26 cellular contexts compared by ENCODE assay signal in genomic region chr9:108048406-108049025, GRCh38.
DNase-seq lines count a peak whose midpoint lies in the region; ATAC-seq, FAIRE-seq and TF ChIP-seq lines count a peak whose summit lies in the region.
"Had no signal": no experiment of that assay in that cellular context is flagged by ENCODE, and none has a peak within 500 bp of the region (broad histone marks: within the 10 kb centered on the region; RNA-seq: fewer than 3 reads in every experiment).

No MANE protein-coding gene starts in this region.

- H3K27ac ChIP-seq in A549 (peak overlapping the region; percentile 88 to 92), PC-3 (ENCODE audit: low read length) (peak overlapping the region; percentile 78), mammary epithelial cell (ENCODE audit: insufficient read depth, low read depth, low read length) (peak overlapping the region; percentile 99)
- H3K27ac ChIP-seq: adrenal gland, parathyroid adenoma, spleen, tibial artery, WERI-Rb-1 had no signal

- H3K4me1 Mint-ChIP-seq in natural killer cell treated with Interleukin-12 subunit alpha and Interleukin-12 subunit beta and Interleukin-15 and Interleukin-18, amount 100 ng/mL, for 72 hours (ENCODE audit: low read depth in 2 of 2) = no peaks in the 10 kb centered on the region
- H3K4me1 Mint-ChIP-seq: IgD-negative memory B cell had no signal

- TF ChIP-seq CTCF in A549 (IDR thresholded peaks at IDR 0.05) (no peak), PC-3 (conservative IDR thresholded peaks at IDR 0.05; ENCODE audit: low read depth, low read length) (no peak), mammary epithelial cell (conservative IDR thresholded peaks at IDR 0.05 in 1 of 2, IDR thresholded peaks at IDR 0.05 in 1 of 2; ENCODE audit: extremely low read depth in 1 of 2, insufficient read depth in 1 of 2, low read depth in 1 of 2, low read length in 2 of 2) (no peak)

- no peak for TF ChIP-seq POLR2A in A549 (IDR thresholded peaks at IDR 0.05; ENCODE audit: low read length)

- no peak overlapping the region for H3K4me3 Mint-ChIP-seq in natural killer cell treated with Interleukin-12 subunit alpha and Interleukin-12 subunit beta and Interleukin-15 and Interleukin-18, amount 100 ng/mL, for 72 hours
- H3K4me3 Mint-ChIP-seq: activated T-cell treated with anti-CD3 and anti-CD28 coated beads, Interleukin-2, amount 50 U/mL, for 24 hours; B cell; CD8-positive, alpha-beta T cell; IgD-negative memory B cell; nephron progenitor cell had no signal

- peaks cover 8% of the 10 kb centered on the region; the same call in 2 of the 3 replicates for H3K9me3 ChIP-seq in A549
- H3K9me3 ChIP-seq in PC-3 (ENCODE audit: low read length) = 0 out of 2 replicates have a peak, but pooled peaks cover 11% of the 10 kb centered on the region
- H3K9me3 ChIP-seq in mammary epithelial cell (replicated peaks; ENCODE audit: insufficient read depth, low read length) = peaks cover 16% of the 10 kb centered on the region

- H2AFZ ChIP-seq in PC-3 (ENCODE audit: low read length) (no peak overlapping the region), mammary epithelial cell (ENCODE audit: low read depth, low read length) (peak overlapping the region; percentile 30)
- H2AFZ ChIP-seq: parathyroid adenoma had no signal

- no peaks in the 10 kb centered on the region for H3K36me3 ChIP-seq in PC-3 (ENCODE audit: low read depth, low read length)
- H3K36me3 ChIP-seq in mammary epithelial cell (ENCODE audit: insufficient read depth, low read length) = no peaks in the 10 kb centered on the region
- H3K36me3 ChIP-seq: adrenal gland, spleen, tibial artery, WERI-Rb-1 had no signal

- H3K27me3 ChIP-seq in PC-3 (ENCODE audit: low read length) (no peaks in the 10 kb centered on the region), mammary epithelial cell (ENCODE audit: insufficient read depth, low read length) (no peaks in the 10 kb centered on the region)
- H3K27me3 ChIP-seq: adrenal gland, spleen, tibial artery had no signal

- no peak for FAIRE-seq in A549 (lab: Jason Lieb, UNC)
- FAIRE-seq: GM12891 had no signal

- intact Hi-C loops in PC-3 (cut with micrococcal nuclease) = loop anchor here (5.0 kb wide), 1 partner anchor 566 kb away; no protein-coding TSS in a partner anchor
- intact Hi-C loops in mammary epithelial cell (cut with micrococcal nuclease) = loop anchor here (2.0 to 10.0 kb wide), 5 partner anchors 136 to 560 kb away; partner anchors contain the start of gene KLF4

- TF ChIP-seq EP300 in A549 (IDR thresholded peaks at IDR 0.05) = no peak; a peak in 1 of 5 replicates

- H3F3A ChIP-seq in PC-3 (ENCODE audit: low read length, unreplicated experiment) = no peaks in the 10 kb centered on the region

- no peaks in the 10 kb centered on the region for H3K27me3 Mint-ChIP-seq in natural killer cell treated with Interleukin-12 subunit alpha and Interleukin-12 subunit beta and Interleukin-15 and Interleukin-18, amount 100 ng/mL, for 72 hours

- H3K9ac ChIP-seq in PC-3 (ENCODE audit: low read length) (peak overlapping the region; percentile 40), mammary epithelial cell (ENCODE audit: insufficient read depth, low read length) (peak overlapping the region; percentile 81)
- H3K9ac ChIP-seq: parathyroid adenoma had no signal

- peaks cover 7% of the 10 kb centered on the region for H3K9me3 Mint-ChIP-seq in natural killer cell treated with Interleukin-12 subunit alpha and Interleukin-12 subunit beta and Interleukin-15 and Interleukin-18, amount 100 ng/mL, for 72 hours

- ATAC-seq in A549 (no peak), PC-3 (no peak)
- ATAC-seq in natural killer cell treated with Interleukin-12 subunit alpha and Interleukin-12 subunit beta and Interleukin-15 and Interleukin-18, amount 100 ng/mL, for 72 hours = no peak
- ATAC-seq: CD8-positive, alpha-beta T cell had no signal

- BruUV-seq in PC-3 (replicated peaks; lab: Mats Ljungman, UMichigan) (TSS peak; percentile 71), mammary epithelial cell (replicated peaks; lab: Mats Ljungman, UMichigan) (TSS peak; percentile 72)

- CTCF ChIA-PET in A549 (lab: Yijun Ruan, JAX) (interaction anchor here (1.2 to 1.7 kb wide), 3 partner anchors 223 to 566 kb away, joined by 3 read pairs; no protein-coding TSS in a partner anchor), PC-3 (lab: Charles Lee) (no interaction called here), mammary epithelial cell (lab: Charles Lee; ENCODE audit: low non-redundant PET) (interaction anchor here (0.7 kb wide), 1 partner anchor 416 kb away, joined by 3 read pairs; no protein-coding TSS in a partner anchor)

- H4K20me1 ChIP-seq in PC-3 (ENCODE audit: low read length) = no peaks in the 10 kb centered on the region
- H4K20me1 ChIP-seq in mammary epithelial cell (ENCODE audit: insufficient read depth, low read length) = no peaks in the 10 kb centered on the region

- no peak for TF ChIP-seq RAD21 in A549 (conservative IDR thresholded peaks at IDR 0.05 in 1 of 2, IDR thresholded peaks at IDR 0.05 in 1 of 2)

- in situ Hi-C loops in mammary epithelial cell (cut with MboI; ENCODE audit: low sequenced_read_pairs in 2 of 2) = loop anchor here in 1 of 2 donors (25.0 kb wide), 1 partner anchor 561 kb away; the partner anchor contains the start of gene KLF4

- peaks cover 26% of the 10 kb centered on the region for H3K4me1 ChIP-seq in A549
- peaks cover 34% of the 10 kb centered on the region for H3K4me1 ChIP-seq in PC-3 (ENCODE audit: insufficient read depth, low read length)
- H3K4me1 ChIP-seq in mammary epithelial cell (ENCODE audit: insufficient read depth, low read length) = peaks cover 42% of the 10 kb centered on the region
- H3K4me1 ChIP-seq: parathyroid adenoma, spleen had no signal

- H3K79me2 ChIP-seq in PC-3 (ENCODE audit: low read length) = no peaks in the 10 kb centered on the region
- no peaks in the 10 kb centered on the region for H3K79me2 ChIP-seq in mammary epithelial cell (ENCODE audit: insufficient read depth, low read length)
- H3K79me2 ChIP-seq: parathyroid adenoma had no signal

- H3K36me3 Mint-ChIP-seq in natural killer cell treated with Interleukin-12 subunit alpha and Interleukin-12 subunit beta and Interleukin-15 and Interleukin-18, amount 100 ng/mL, for 72 hours = no peaks in the 10 kb centered on the region
- H3K36me3 Mint-ChIP-seq: CD8-positive, alpha-beta T cell had no signal

- H3K4me3 ChIP-seq in A549 (peak overlapping the region; percentile 10; the same call in 1 of the 3 replicates), PC-3 (ENCODE audit: low read length) (no peak overlapping the region), mammary epithelial cell (replicated peaks in 1 of 3; ENCODE audit: insufficient read depth in 1 of 3, low read depth in 2 of 3, low read length in 3 of 3) (no peak overlapping the region)
- H3K4me3 ChIP-seq: adrenal gland, spleen, tibial artery had no signal

- H3K9me2 ChIP-seq in PC-3 (replicated peaks; ENCODE audit: low read length) = no peaks in the 10 kb centered on the region

- DNase-seq in A549 (ENCODE audit: low read depth in 1 of 2, low spot score in 1 of 2) (no peak), PC-3 (no peak), mammary epithelial cell (peak; percentile 20), foreskin melanocyte (peak; percentile 61), T-helper 2 cell (no peak), NCI-H2171 treated with DMSO at 0.1 percent for 48 hours (lab: John Stamatoyannopoulos, UW) (no peak), NCI-H2227 treated with DMSO at 0.1 percent for 48 hours (lab: John Stamatoyannopoulos, UW) (no peak)
- DNase-seq in natural killer cell treated with Interleukin-12 subunit alpha and Interleukin-12 subunit beta and Interleukin-15 and Interleukin-18, amount 100 ng/mL, for 72 hours (ENCODE audit: low spot score) = no peak
- DNase-seq: activated CD4-positive, alpha-beta T cell treated with anti-CD3 and anti-CD28 coated beads for 48 hours; activated naive CD4-positive, alpha-beta T cell; activated T-cell treated with anti-CD3 and anti-CD28 coated beads, Interleukin-2, amount 50 U/mL, for 24 hours; adrenal gland; CD8-positive, alpha-beta T cell; effector CD4-positive, alpha-beta T cell; glutamatergic neuron; NCI-H1105; NCI-H187 treated with DMSO at 0.1 percent for 48 hours; nephron progenitor cell; spleen; T-helper 9 cell; tibial artery; WERI-Rb-1 had no signal

- dilution Hi-C loops in mammary epithelial cell (cut with HindIII; ENCODE audit: low sequenced_read_pairs) = no loop called here

- H3K4me2 ChIP-seq in A549 = peak overlapping the region; percentile 69
- peak overlapping the region; percentile 45 for H3K4me2 ChIP-seq in PC-3 (ENCODE audit: low read length)
- H3K4me2 ChIP-seq in mammary epithelial cell (ENCODE audit: insufficient read depth, low read depth, low read length) = peak overlapping the region; percentile 50

- no peak overlapping the region for H3K27ac Mint-ChIP-seq in natural killer cell treated with Interleukin-12 subunit alpha and Interleukin-12 subunit beta and Interleukin-15 and Interleukin-18, amount 100 ng/mL, for 72 hours
- H3K27ac Mint-ChIP-seq: activated T-cell treated with anti-CD3 and anti-CD28 coated beads, Interleukin-2, amount 50 U/mL, for 24 hours; B cell; CD8-positive, alpha-beta T cell; IgD-negative memory B cell; nephron progenitor cell had no signal

- POLR2A ChIA-PET in A549 (lab: Yijun Ruan, JAX) (interaction anchor here (0.5 kb wide), 1 partner anchor 293 kb away, joined by 3 read pairs; no protein-coding TSS in a partner anchor), PC-3 (lab: Charles Lee; ENCODE audit: unreplicated experiment) (no interaction called here)

TF ChIP-seq in A549, 52 proteins besides CTCF, POLR2A, EP300 and RAD21:
- TF ChIP-seq MAFK (IDR thresholded peaks at IDR 0.05; ENCODE audit: partially characterized antibody) (no peak), CBX2 (IDR thresholded peaks at IDR 0.05; ENCODE audit: borderline replicate concordance, low read depth) (no peak), NFE2L2 (conservative IDR thresholded peaks at IDR 0.05; ENCODE audit: low read length) (no peak), HDAC2 (IDR thresholded peaks at IDR 0.05) (no peak), FOXS1 (CRISPR knock-in tag; IDR thresholded peaks at IDR 0.05) (no peak), EHMT2 (IDR thresholded peaks at IDR 0.05; ENCODE audit: low read depth) (no peak), ELK1 (IDR thresholded peaks at IDR 0.05; ENCODE audit: low read depth, low read length) (no peak), SMC3 (IDR thresholded peaks at IDR 0.05) (no peak), RFX5 (IDR thresholded peaks at IDR 0.05) (no peak), NPAS2 (CRISPR knock-in tag; IDR thresholded peaks at IDR 0.05; ENCODE audit: borderline replicate concordance) (no peak)

Comparison
In these comparisons a context has a peak if more than half of its experiments do, and no peak if none do; other contexts are left out.
1. DNase-seq: peak in mammary epithelial cell (single experiment) and foreskin melanocyte (single experiment); none in A549 (0 of 2), PC-3 (single experiment), T-helper 2 cell (0 of 5), NCI-H2171 treated with DMSO at 0.1 percent for 48 hours (single experiment), NCI-H2227 treated with DMSO at 0.1 percent for 48 hours (single experiment) and natural killer cell treated with Interleukin-12 subunit alpha and Interleukin-12 subunit beta and Interleukin-15 and Interleukin-18, amount 100 ng/mL, for 72 hours (single experiment).
2. Peak in every context shown above with its lines, with median percentiles within 50 percentile points of each other: H3K27ac ChIP-seq and H3K4me2 ChIP-seq.